Comparison of ENCODE assay signal across 13 cellular contexts in genomic region chr13:42266464-42266863, GRCh38. TPM values are rescaled to one million over a fixed set of nuclear protein-coding genes. Genes with fewer than 3 reads are reported as not detected.
DNase-seq lines count a peak whose midpoint lies in the region; ATAC-seq and TF ChIP-seq lines count a peak whose summit lies in the region.
"Had no signal": no experiment of that assay in that cellular context is flagged by ENCODE, and none has a peak within 500 bp of the region (broad histone marks: within the 10 kb centered on the region; RNA-seq: fewer than 3 reads in every experiment).

No MANE protein-coding gene starts in this region.

- DNase-seq in GM04504 (ENCODE audit: low read depth) (peak; percentile 17), foreskin melanocyte (peak; percentile 10), G401 (ENCODE audit: low spot score) (no peak), MV-4-11 (lab: John Stamatoyannopoulos, UW) (no peak)
- DNase-seq in activated naive CD4-positive, alpha-beta T cell treated with anti-CD3 and anti-CD28 coated beads for 36 hours, result no peak
- DNase-seq: activated CD4-positive, alpha-beta T cell treated with anti-CD3 and anti-CD28 coated beads, Interleukin-2, amount 10 ng/mL, durations not matched to agents 24 days and 14 days; MM.1S; T-helper 1 cell; thyroid gland had no signal

- peak overlapping the region; percentile 8 for H3K27ac ChIP-seq in skeletal muscle tissue (ENCODE audit: low read depth, low read length)
- H3K27ac ChIP-seq: breast epithelium, thyroid gland had no signal

- H3K9ac ChIP-seq in skeletal muscle tissue (ENCODE audit: low read depth in 1 of 3, low read length in 3 of 3), result peak overlapping the region in 1 of 3 donors; percentile 38

- peaks cover 0 to 2% (median 0%) of the 10 kb centered on the region in 3 donors for H3K27me3 ChIP-seq in skeletal muscle tissue (ENCODE audit: control insufficient read depth in 3 of 3, insufficient read depth in 3 of 3, low read length in 3 of 3)
- H3K27me3 ChIP-seq: breast epithelium, thyroid gland had no signal

- no peak overlapping the region for H3K4me3 Mint-ChIP-seq in activated naive CD4-positive, alpha-beta T cell treated with anti-CD3 and anti-CD28 coated beads for 36 hours
- H3K4me3 Mint-ChIP-seq: activated CD4-positive, alpha-beta T cell treated with anti-CD3 and anti-CD28 coated beads, Interleukin-2, amount 10 ng/mL, durations not matched to agents 24 days and 14 days had no signal

- no peaks in the 10 kb centered on the region for H3K9me3 ChIP-seq in skeletal muscle tissue (ENCODE audit: control insufficient read depth in 3 of 3, low read length in 3 of 3)
- H3K9me3 ChIP-seq: breast epithelium, thyroid gland had no signal

- no peak overlapping the region for H3K27ac Mint-ChIP-seq in activated naive CD4-positive, alpha-beta T cell treated with anti-CD3 and anti-CD28 coated beads for 36 hours
- H3K27ac Mint-ChIP-seq: activated CD4-positive, alpha-beta T cell treated with anti-CD3 and anti-CD28 coated beads, Interleukin-2, amount 10 ng/mL, durations not matched to agents 24 days and 14 days; activated T-helper 2 cell treated with anti-CD3 and anti-CD28 coated beads, Interferon-gamma antibody, Interleukin-2, Interleukin-4, amounts not matched to agents 10 μg/mL and 5 μg/mL and 100 μg/mL, durations not matched to agents 14 hours and 24 hours and 36 hours had no signal

- H3K36me3 Mint-ChIP-seq in activated naive CD4-positive, alpha-beta T cell treated with anti-CD3 and anti-CD28 coated beads for 36 hours (ENCODE audit: low read depth), result no peaks in the 10 kb centered on the region

- CTCF ChIA-PET in activated naive CD4-positive, alpha-beta T cell treated with anti-CD3 and anti-CD28 coated beads for 36 hours (lab: Charles Lee), result interaction anchor here (0.9 kb wide), 1 partner anchor 13 kb away, joined by 4 read pairs; no protein-coding TSS in a partner anchor

- H3K9me3 Mint-ChIP-seq in activated naive CD4-positive, alpha-beta T cell treated with anti-CD3 and anti-CD28 coated beads for 36 hours, result no peaks in the 10 kb centered on the region

- peak; percentile 51 for ATAC-seq in SK-N-SH treated with all-trans-retinoic acid at 6 μM for 48 hours

- H3K4me1 Mint-ChIP-seq in activated naive CD4-positive, alpha-beta T cell treated with anti-CD3 and anti-CD28 coated beads for 36 hours (ENCODE audit: low read depth), result peaks cover 13% of the 10 kb centered on the region

- H3K36me3 ChIP-seq in skeletal muscle tissue (ENCODE audit: control insufficient read depth in 3 of 3, insufficient read depth in 3 of 3, low read length in 3 of 3), result no peaks in the 10 kb centered on the region
- H3K36me3 ChIP-seq: breast epithelium, thyroid gland had no signal

- H3K4me3 ChIP-seq in skeletal muscle tissue (ENCODE audit: low read length in 3 of 3), result no peak overlapping the region
- H3K4me3 ChIP-seq: breast epithelium, thyroid gland had no signal

- intact Hi-C loops in activated naive CD4-positive, alpha-beta T cell treated with anti-CD3 and anti-CD28 coated beads for 36 hours (cut with micrococcal nuclease), result no loop called here

- no peaks in the 10 kb centered on the region for H3K27me3 Mint-ChIP-seq in activated naive CD4-positive, alpha-beta T cell treated with anti-CD3 and anti-CD28 coated beads for 36 hours (ENCODE audit: low read depth)

- H3K4me1 ChIP-seq in skeletal muscle tissue (ENCODE audit: control insufficient read depth in 3 of 3, insufficient read depth in 3 of 3, low read length in 3 of 3), result peaks cover 4 to 15% (median 14%) of the 10 kb centered on the region in 3 donors
- H3K4me1 ChIP-seq: breast epithelium, thyroid gland had no signal

- in situ Hi-C loops in G401 (cut with HindIII; ENCODE audit: low sequenced_read_pairs), result no loop called here

TF ChIP-seq in SK-N-SH treated with all-trans-retinoic acid at 6 μM for 48 hours, 23 proteins besides CTCF, POLR2A, EP300 and RAD21:
- TF ChIP-seq SNAI2 (CRISPR knock-in tag; IDR thresholded peaks at IDR 0.05), result no peak
- TF ChIP-seq PPARA (CRISPR knock-in tag; IDR thresholded peaks at IDR 0.05; ENCODE audit: borderline replicate concordance), result no peak
- TF ChIP-seq, protein P1, sequence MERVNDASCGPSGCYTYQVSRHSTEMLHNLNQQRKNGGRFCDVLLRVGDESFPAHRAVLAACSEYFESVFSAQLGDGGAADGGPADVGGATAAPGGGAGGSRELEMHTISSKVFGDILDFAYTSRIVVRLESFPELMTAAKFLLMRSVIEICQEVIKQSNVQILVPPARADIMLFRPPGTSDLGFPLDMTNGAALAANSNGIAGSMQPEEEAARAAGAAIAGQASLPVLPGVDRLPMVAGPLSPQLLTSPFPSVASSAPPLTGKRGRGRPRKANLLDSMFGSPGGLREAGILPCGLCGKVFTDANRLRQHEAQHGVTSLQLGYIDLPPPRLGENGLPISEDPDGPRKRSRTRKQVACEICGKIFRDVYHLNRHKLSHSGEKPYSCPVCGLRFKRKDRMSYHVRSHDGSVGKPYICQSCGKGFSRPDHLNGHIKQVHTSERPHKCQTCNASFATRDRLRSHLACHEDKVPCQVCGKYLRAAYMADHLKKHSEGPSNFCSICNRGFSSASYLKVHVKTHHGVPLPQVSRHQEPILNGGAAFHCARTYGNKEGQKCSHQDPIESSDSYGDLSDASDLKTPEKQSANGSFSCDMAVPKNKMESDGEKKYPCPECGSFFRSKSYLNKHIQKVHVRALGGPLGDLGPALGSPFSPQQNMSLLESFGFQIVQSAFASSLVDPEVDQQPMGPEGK (CRISPR knock-in tag; IDR thresholded peaks at IDR 0.05; ENCODE audit: borderline replicate concordance), result no peak
- no peak for TF ChIP-seq GLIS3 (CRISPR knock-in tag; IDR thresholded peaks at IDR 0.05)
- TF ChIP-seq CREB5 (CRISPR knock-in tag; IDR thresholded peaks at IDR 0.05; ENCODE audit: low read depth), result no peak
- no peak for TF ChIP-seq ISL1 (CRISPR knock-in tag; IDR thresholded peaks at IDR 0.05)
- TF ChIP-seq TCF4 (CRISPR knock-in tag; IDR thresholded peaks at IDR 0.05; ENCODE audit: borderline replicate concordance), result no peak
- TF ChIP-seq ZFP30 (CRISPR knock-in tag; IDR thresholded peaks at IDR 0.05), result no peak
- TF ChIP-seq RARB (CRISPR knock-in tag; IDR thresholded peaks at IDR 0.05), result no peak
- no peak for TF ChIP-seq CSDC2 (CRISPR knock-in tag; IDR thresholded peaks at IDR 0.05)
- TF ChIP-seq ZFP3 (CRISPR knock-in tag; IDR thresholded peaks at IDR 0.05), result no peak
- TF ChIP-seq ESRRG (CRISPR knock-in tag; IDR thresholded peaks at IDR 0.05), result no peak
- TF ChIP-seq ZNF8 (CRISPR knock-in tag; IDR thresholded peaks at IDR 0.05), result no peak
- no peak for TF ChIP-seq TOX (CRISPR knock-in tag; IDR thresholded peaks at IDR 0.05; ENCODE audit: borderline replicate concordance)
- TF ChIP-seq ZNF565 (CRISPR knock-in tag; conservative IDR thresholded peaks at IDR 0.05; ENCODE audit: low read depth), result no peak
- TF ChIP-seq BACH2 (CRISPR knock-in tag; IDR thresholded peaks at IDR 0.05; ENCODE audit: borderline replicate concordance), result no peak
- TF ChIP-seq ZNF70 (CRISPR knock-in tag; IDR thresholded peaks at IDR 0.05), result no peak

RNA-seq across cellular contexts. Expression of gene AKAP11, which starts 5.5 kb away (rescaled TPM):
- total RNA-seq in skeletal muscle tissue, result 16.7 TPM
- total RNA-seq in G401 (2014; rRNA removed; shearing (Covaris generic)), result 8.6 and 12.5 TPM in 2 replicates
- total RNA-seq in activated naive CD4-positive, alpha-beta T cell treated with anti-CD3 and anti-CD28 coated beads for 36 hours, result 10 to 100 TPM; 24.2 to 25.0 TPM

Comparison
In these comparisons a context has a peak if more than half of its experiments do, and no peak if none do; other contexts are left out.
1. DNase-seq: peak in GM04504 (single experiment) and foreskin melanocyte (single experiment); none in G401 (single experiment), MV-4-11 (single experiment) and activated naive CD4-positive, alpha-beta T cell treated with anti-CD3 and anti-CD28 coated beads for 36 hours (single experiment).